In genomic region chr11:67675058-67675747, GRCh38 we compare ENCODE assay signal across 32 cellular contexts. TPM values are rescaled to one million over a fixed set of nuclear protein-coding genes. Genes with fewer than 3 reads are reported as not detected.
DNase-seq lines count a peak whose midpoint lies in the region; ATAC-seq and TF ChIP-seq lines count a peak whose summit lies in the region.
"Had no signal": no experiment of that assay in that cellular context is flagged by ENCODE, and none has a peak within 500 bp of the region (broad histone marks: within the 10 kb centered on the region; RNA-seq: fewer than 3 reads in every experiment).

No MANE protein-coding gene starts in this region.

- H2AFZ ChIP-seq in hepatocyte (no peak overlapping the region), trophoblast cell (ENCODE audit: insufficient read depth, low read length, poor library complexity) (peak overlapping the region; percentile 40)

- no peaks in the 10 kb centered on the region for H3K9me2 ChIP-seq in hepatocyte (replicated peaks; ENCODE audit: insufficient read depth)

- no peak overlapping the region for H3K27ac Mint-ChIP-seq in MCF 10A (ENCODE audit: low read depth, unreplicated experiment)
- H3K27ac Mint-ChIP-seq in activated CD8-positive, alpha-beta memory T cell treated with anti-CD3 and anti-CD28 coated beads, Interleukin-2, amount 10 ng/mL, durations not matched to agents 7 days and 5 days, result no peak overlapping the region
- no peak overlapping the region for H3K27ac Mint-ChIP-seq in activated CD4-positive, alpha-beta T cell treated with anti-CD3 and anti-CD28 coated beads, Interleukin-2, amount 10 ng/mL, durations not matched to agents 7 days and 5 days
- H3K27ac Mint-ChIP-seq: CD4-positive, alpha-beta memory T cell; effector memory CD8-positive, alpha-beta T cell; naive B cell had no signal

- peak overlapping the region; percentile 25 for H3K9ac ChIP-seq in trophoblast cell (ENCODE audit: low read length)

- no peak for TF ChIP-seq POLR2A in breast epithelium (IDR thresholded peaks at IDR 0.05)

- peak overlapping the region; percentile 96 for H3K14ac ChIP-seq in trophoblast cell (ENCODE audit: low read length)

- H3K27me3 ChIP-seq in breast epithelium, result peaks cover 0 to 5% of the 10 kb centered on the region in 2 donors
- no peaks in the 10 kb centered on the region for H3K27me3 ChIP-seq in hepatocyte
- H3K27me3 ChIP-seq in trophoblast cell (ENCODE audit: insufficient read depth, low read length), result no peaks in the 10 kb centered on the region
- H3K27me3 ChIP-seq: brain microvascular endothelial cell, right atrium auricular region had no signal

- CTCF ChIA-PET in MCF 10A (lab: Yijun Ruan, JAX), result interaction anchor here (0.5 to 1.3 kb wide), 6 partner anchors 8 to 102 kb away, joined by 3 to 6 read pairs (median 4); partner anchors contain the start of gene NUDT8
- CTCF ChIA-PET in activated CD8-positive, alpha-beta memory T cell treated with anti-CD3 and anti-CD28 coated beads, Interleukin-2, amount 10 ng/mL, durations not matched to agents 7 days and 5 days (lab: Charles Lee), result no interaction called here
- CTCF ChIA-PET in activated CD4-positive, alpha-beta T cell treated with anti-CD3 and anti-CD28 coated beads, Interleukin-2, amount 10 ng/mL, durations not matched to agents 7 days and 5 days (lab: Charles Lee), result no interaction called here

- H3K9me3 Mint-ChIP-seq in MCF 10A (ENCODE audit: unreplicated experiment), result peaks cover 8% of the 10 kb centered on the region
- peaks cover 2% of the 10 kb centered on the region for H3K9me3 Mint-ChIP-seq in activated CD8-positive, alpha-beta memory T cell treated with anti-CD3 and anti-CD28 coated beads, Interleukin-2, amount 10 ng/mL, durations not matched to agents 7 days and 5 days (ENCODE audit: low read depth)
- H3K9me3 Mint-ChIP-seq in activated CD4-positive, alpha-beta T cell treated with anti-CD3 and anti-CD28 coated beads, Interleukin-2, amount 10 ng/mL, durations not matched to agents 7 days and 5 days, result peaks cover 5% of the 10 kb centered on the region
- H3K9me3 Mint-ChIP-seq: activated T-cell treated with anti-CD3 and anti-CD28 coated beads, Interleukin-2, amount 50 U/mL, for 4 hours had no signal

- H4K91ac ChIP-seq in trophoblast cell (ENCODE audit: low read depth, low read length), result peak overlapping the region; percentile 99

- peak overlapping the region; percentile 71 for H4K12ac ChIP-seq in trophoblast cell (ENCODE audit: low read depth, low read length)

- ATAC-seq in activated CD8-positive, alpha-beta memory T cell treated with anti-CD3 and anti-CD28 coated beads, Interleukin-2, amount 10 ng/mL, durations not matched to agents 7 days and 5 days, result no peak
- ATAC-seq: activated T-cell treated with anti-CD3 and anti-CD28 coated beads, Interleukin-2, amount 50 U/mL, for 4 hours; effector memory CD8-positive, alpha-beta T cell; gastroesophageal sphincter; stimulated activated naive CD8-positive, alpha-beta T cell treated with anti-CD3 and anti-CD28 coated beads, Interleukin-15, Interleukin-2, amounts not matched to agents 100 U/mL and 50 U/mL, for 24 hours had no signal

- H3K4me2 ChIP-seq in hepatocyte, result peak overlapping the region; percentile 25
- H3K4me2 ChIP-seq in trophoblast cell (ENCODE audit: low read length), result peak overlapping the region; percentile 19

- peaks cover 49% of the 10 kb centered on the region for H3K27me3 Mint-ChIP-seq in MCF 10A (ENCODE audit: insufficient read depth, unreplicated experiment)
- H3K27me3 Mint-ChIP-seq in activated CD8-positive, alpha-beta memory T cell treated with anti-CD3 and anti-CD28 coated beads, Interleukin-2, amount 10 ng/mL, durations not matched to agents 7 days and 5 days, result peaks cover 20% of the 10 kb centered on the region
- H3K27me3 Mint-ChIP-seq in activated CD4-positive, alpha-beta T cell treated with anti-CD3 and anti-CD28 coated beads, Interleukin-2, amount 10 ng/mL, durations not matched to agents 7 days and 5 days, result peaks cover 13% of the 10 kb centered on the region

- H3K4me3 Mint-ChIP-seq in MCF 10A (ENCODE audit: unreplicated experiment), result no peak overlapping the region
- no peak overlapping the region for H3K4me3 Mint-ChIP-seq in activated CD8-positive, alpha-beta memory T cell treated with anti-CD3 and anti-CD28 coated beads, Interleukin-2, amount 10 ng/mL, durations not matched to agents 7 days and 5 days
- no peak overlapping the region for H3K4me3 Mint-ChIP-seq in activated CD4-positive, alpha-beta T cell treated with anti-CD3 and anti-CD28 coated beads, Interleukin-2, amount 10 ng/mL, durations not matched to agents 7 days and 5 days
- H3K4me3 Mint-ChIP-seq: activated T-cell treated with anti-CD3 and anti-CD28 coated beads, Interleukin-2, amount 50 U/mL, for 4 hours; CD4-positive, alpha-beta memory T cell; effector memory CD8-positive, alpha-beta T cell; H9; naive B cell had no signal

- H3K9me3 ChIP-seq in breast epithelium, result no peaks in the 10 kb centered on the region
- H3K9me3 ChIP-seq in hepatocyte (ENCODE audit: low read depth), result no peaks in the 10 kb centered on the region
- H3K9me3 ChIP-seq in trophoblast cell (ENCODE audit: insufficient read depth, low read depth, low read length), result no peaks in the 10 kb centered on the region
- H3K9me3 ChIP-seq: tibial nerve had no signal

- H4K20me1 ChIP-seq in hepatocyte (ENCODE audit: insufficient read depth, poor library complexity, severe bottlenecking), result no peaks in the 10 kb centered on the region

- DNase-seq in breast epithelium (ENCODE audit: low spot score in 2 of 2) (no peak), MCF 10A (ENCODE audit: unreplicated experiment) (no peak), hepatocyte (ENCODE audit: low spot score) (no peak), trophoblast cell (peak in 1 of 2 donors; percentile 37), ureter (ENCODE audit: low spot score) (peak; percentile 34)
- no peak for DNase-seq in activated CD8-positive, alpha-beta memory T cell treated with anti-CD3 and anti-CD28 coated beads, Interleukin-2, amount 10 ng/mL, durations not matched to agents 7 days and 5 days
- no peak for DNase-seq in stimulated activated CD4-positive, alpha-beta T cell treated with anti-CD3 and anti-CD28 coated beads, Interleukin-15, amount 100 ng/mL, for 24 hours
- no peak for DNase-seq in activated CD4-positive, alpha-beta T cell treated with anti-CD3 and anti-CD28 coated beads, Interleukin-2, amount 10 ng/mL, durations not matched to agents 7 days and 5 days
- DNase-seq: activated CD4-positive, alpha-beta T cell treated with anti-CD3 and anti-CD28 coated beads for 4 hours; activated naive CD4-positive, alpha-beta T cell; activated T-cell treated with anti-CD3 and anti-CD28 coated beads, Interleukin-2, amount 50 U/mL, for 4 hours; brain microvascular endothelial cell; CD4-positive, alpha-beta memory T cell; DMS79 treated with DMSO at 0.1 percent for 48 hours; effector memory CD8-positive, alpha-beta T cell; H9; naive B cell; NCI-H1092; NCI-H187 treated with DMSO at 0.1 percent for 48 hours; RPMI8226; stimulated activated naive CD8-positive, alpha-beta T cell treated with anti-CD3 and anti-CD28 coated beads, Interleukin-15, Interleukin-2, amounts not matched to agents 100 U/mL and 50 U/mL, for 24 hours had no signal

- POLR2A ChIA-PET in MCF 10A (lab: Yijun Ruan, JAX), result no interaction called here
- POLR2A ChIA-PET in activated CD4-positive, alpha-beta T cell treated with anti-CD3 and anti-CD28 coated beads, Interleukin-2, amount 10 ng/mL, durations not matched to agents 7 days and 5 days (lab: Charles Lee), result no interaction called here

- no peak for TF ChIP-seq CTCF in breast epithelium (IDR thresholded peaks at IDR 0.05)
- no peak for TF ChIP-seq CTCF in MCF 10A (IDR thresholded peaks at IDR 0.05; ENCODE audit: unreplicated experiment)
- TF ChIP-seq CTCF in hepatocyte (IDR thresholded peaks at IDR 0.05; ENCODE audit: poor library complexity), result no peak

- 90% methylated on average over 12 of the region's 12 CpGs for WGBS in hepatocyte (ENCODE audit: low lambda C conversion rate, missing lambda C conversion rate)
- WGBS in trophoblast cell (ENCODE audit: extremely low coverage, insufficient coverage, insufficient read length), result no CpG with 5 or more reads among the region's 12 CpGs

- peak overlapping the region; percentile 89 for H4K8ac ChIP-seq in trophoblast cell (ENCODE audit: low read depth, low read length)

- H2BK120ac ChIP-seq in trophoblast cell (ENCODE audit: insufficient read depth, low read length, poor library complexity), result peak overlapping the region; percentile 100

- intact Hi-C loops in breast epithelium (cut with DNase I; ENCODE audit: low total_unique reads) (no loop called here), MCF 10A (cut with micrococcal nuclease) (no loop called here)

- BruUV-seq in MCF 10A (replicated peaks; lab: Mats Ljungman, UMichigan), result no TSS peak

- no peak overlapping the region for H3K23ac ChIP-seq in trophoblast cell (ENCODE audit: low read length)

- H3K4me1 ChIP-seq in breast epithelium (peaks cover 0 to 4% of the 10 kb centered on the region in 2 donors), hepatocyte (ENCODE audit: insufficient read depth) (peaks cover 11% of the 10 kb centered on the region), trophoblast cell (ENCODE audit: control insufficient read depth in 1 of 2, insufficient read depth in 2 of 2, low read length in 2 of 2) (peaks cover 22 to 23% of the 10 kb centered on the region in 2 experiments)
- H3K4me1 ChIP-seq: gastroesophageal sphincter, right atrium auricular region, tibial nerve had no signal

- H3K4ac ChIP-seq in trophoblast cell (ENCODE audit: low read depth, low read length), result peak overlapping the region; percentile 82

- H3K36me3 Mint-ChIP-seq in MCF 10A (ENCODE audit: insufficient read depth, unreplicated experiment), result no peaks in the 10 kb centered on the region
- H3K36me3 Mint-ChIP-seq in activated CD8-positive, alpha-beta memory T cell treated with anti-CD3 and anti-CD28 coated beads, Interleukin-2, amount 10 ng/mL, durations not matched to agents 7 days and 5 days, result no peaks in the 10 kb centered on the region
- no peaks in the 10 kb centered on the region for H3K36me3 Mint-ChIP-seq in activated CD4-positive, alpha-beta T cell treated with anti-CD3 and anti-CD28 coated beads, Interleukin-2, amount 10 ng/mL, durations not matched to agents 7 days and 5 days (ENCODE audit: low read depth)
- H3K36me3 Mint-ChIP-seq: CD4-positive, alpha-beta memory T cell; naive B cell had no signal

- H2BK5ac ChIP-seq in trophoblast cell (ENCODE audit: low read depth, low read length, poor library complexity), result peak overlapping the region; percentile 98

- no peaks in the 10 kb centered on the region for H3K4me1 Mint-ChIP-seq in MCF 10A (ENCODE audit: insufficient read depth, unreplicated experiment)
- H3K4me1 Mint-ChIP-seq in activated CD8-positive, alpha-beta memory T cell treated with anti-CD3 and anti-CD28 coated beads, Interleukin-2, amount 10 ng/mL, durations not matched to agents 7 days and 5 days, result no peaks in the 10 kb centered on the region
- H3K4me1 Mint-ChIP-seq in activated CD4-positive, alpha-beta T cell treated with anti-CD3 and anti-CD28 coated beads, Interleukin-2, amount 10 ng/mL, durations not matched to agents 7 days and 5 days, result no peaks in the 10 kb centered on the region
- H3K4me1 Mint-ChIP-seq: CD4-positive, alpha-beta memory T cell had no signal

- H3K36me3 ChIP-seq in breast epithelium (no peaks in the 10 kb centered on the region), hepatocyte (replicated peaks; ENCODE audit: insufficient read depth, low read depth) (no peaks in the 10 kb centered on the region), trophoblast cell (ENCODE audit: control insufficient read depth in 1 of 2, insufficient read depth in 2 of 2, low read length in 2 of 2) (no peaks in the 10 kb centered on the region)
- H3K36me3 ChIP-seq: brain microvascular endothelial cell, gastroesophageal sphincter, right atrium auricular region, tibial nerve had no signal

- peaks cover 23% of the 10 kb centered on the region for H3K79me1 ChIP-seq in trophoblast cell (ENCODE audit: low read length)

- H3K79me2 ChIP-seq in hepatocyte (no peaks in the 10 kb centered on the region), trophoblast cell (ENCODE audit: control insufficient read depth, insufficient read depth, low read length, poor library complexity) (peaks cover 12% of the 10 kb centered on the region)

- H2BK12ac ChIP-seq in trophoblast cell (ENCODE audit: low read length), result peak overlapping the region; percentile 97

- H3K27ac ChIP-seq in breast epithelium (peak overlapping the region; percentile 76 to 88), hepatocyte (peak overlapping the region; percentile 58), trophoblast cell (ENCODE audit: low read depth, low read length) (peak overlapping the region; percentile 90)
- H3K27ac ChIP-seq: brain microvascular endothelial cell, coronary artery, gastroesophageal sphincter, HL-60, right atrium auricular region, tibial nerve had no signal

- H3K4me3 ChIP-seq in breast epithelium (peak overlapping the region in 1 of 3 donors; percentile 55), hepatocyte (no peak overlapping the region), trophoblast cell (ENCODE audit: low read depth, low read length) (no peak overlapping the region)
- H3K4me3 ChIP-seq: coronary artery, gastroesophageal sphincter, right atrium auricular region, tibial nerve had no signal

- H2AK5ac ChIP-seq in trophoblast cell (ENCODE audit: low read length), result peak overlapping the region; percentile 93

- peak overlapping the region; percentile 93 for H3K18ac ChIP-seq in trophoblast cell (ENCODE audit: low read length)

RNA-seq across cellular contexts. Expression of gene ALDH3B2, which starts 0.8 kb away (rescaled TPM):
- 10 to 100 TPM in 2 of 3 donors, under 1 TPM in 1; 0.32 to 62.3 (median 44.1) TPM for total RNA-seq in breast epithelium
- not detected in 2 replicates for total RNA-seq in MCF 10A (2022)
- total RNA-seq in hepatocyte, result 0.80 and 2.5 TPM in 2 replicates
- 0.61 and 1.6 TPM in 2 replicates for polyA plus RNA-seq in hepatocyte
- 5.8 and 6.9 TPM in 2 replicates for polyA plus RNA-seq in trophoblast cell (2013)
- total RNA-seq in ureter, result 85.9 TPM
- not detected for total RNA-seq in activated CD8-positive, alpha-beta memory T cell treated with anti-CD3 and anti-CD28 coated beads, Interleukin-2, amount 10 ng/mL, durations not matched to agents 7 days and 5 days
- total RNA-seq in activated CD4-positive, alpha-beta T cell treated with anti-CD3 and anti-CD28 coated beads, Interleukin-2, amount 10 ng/mL, durations not matched to agents 7 days and 5 days, result not detected
- total RNA-seq: A172; activated CD8-positive, alpha-beta memory T cell treated with anti-CD3 and anti-CD28 coated beads for 36 hours; activated T-cell treated with anti-CD3 and anti-CD28 coated beads, Interleukin-2, amount 50 U/mL, for 4 hours; CD4-positive, alpha-beta memory T cell; H9; lung microvascular endothelial cell; omental fat pad; right atrium auricular region; T-helper 1 cell treated with Interleukin-12 subunit alpha and Interleukin-12 subunit beta and Interleukin-4 antibody, amounts not matched to agents 30 ng/mL and 1 ng/mL, for 36 hours; tibial nerve had no signal
- polyA plus RNA-seq: CD4-positive, alpha-beta memory T cell had no signal

RNA-seq across cellular contexts. Expression of gene ACY3, which starts 24.7 kb away (rescaled TPM):
- total RNA-seq in breast epithelium, result under 1 TPM in 2 of 3 donors, not detected in 1; 0.66 to 0.73 TPM
- total RNA-seq in MCF 10A (2022), result not detected in 2 replicates
- 9.5 and 15.4 TPM in 2 replicates for total RNA-seq in hepatocyte
- 18.7 and 20.9 TPM in 2 replicates for polyA plus RNA-seq in hepatocyte
- polyA plus RNA-seq in trophoblast cell (2013), result not detected in 2 replicates
- total RNA-seq in ureter, result 0.29 TPM
- total RNA-seq in activated CD8-positive, alpha-beta memory T cell treated with anti-CD3 and anti-CD28 coated beads, Interleukin-2, amount 10 ng/mL, durations not matched to agents 7 days and 5 days, result under 1 TPM; 0.53 to 0.75 TPM
- under 1 TPM; 0.44 to 0.47 TPM for total RNA-seq in activated CD4-positive, alpha-beta T cell treated with anti-CD3 and anti-CD28 coated beads, Interleukin-2, amount 10 ng/mL, durations not matched to agents 7 days and 5 days
- total RNA-seq: CD4-positive, alpha-beta memory T cell; gastroesophageal sphincter; H9; lung microvascular endothelial cell; omental fat pad; right atrium auricular region; SK-MEL-5; T-helper 1 cell treated with Interleukin-12 subunit alpha and Interleukin-12 subunit beta and Interleukin-4 antibody, amounts not matched to agents 30 ng/mL and 1 ng/mL, for 36 hours had no signal

RNA-seq across cellular contexts. Expression of gene TBX10, which starts 35.6 kb away (rescaled TPM):
- total RNA-seq in breast epithelium (not detected), MCF 10A (2022) (not detected in 2 replicates), hepatocyte (0.70 TPM in 1 of 2 replicates, not detected in the other), ureter (not detected)
- 0.34 TPM in 1 of 2 replicates, not detected in the other for polyA plus RNA-seq in hepatocyte
- not detected in 2 replicates for polyA plus RNA-seq in trophoblast cell (2013)
- not detected for total RNA-seq in activated CD8-positive, alpha-beta memory T cell treated with anti-CD3 and anti-CD28 coated beads, Interleukin-2, amount 10 ng/mL, durations not matched to agents 7 days and 5 days
- not detected for total RNA-seq in activated CD4-positive, alpha-beta T cell treated with anti-CD3 and anti-CD28 coated beads, Interleukin-2, amount 10 ng/mL, durations not matched to agents 7 days and 5 days
- total RNA-seq: A172; activated CD8-positive, alpha-beta memory T cell treated with anti-CD3 and anti-CD28 coated beads for 36 hours; activated T-cell treated with anti-CD3 and anti-CD28 coated beads, Interleukin-2, amount 50 U/mL, for 4 hours; CD4-positive, alpha-beta memory T cell; gastroesophageal sphincter; H9; lung microvascular endothelial cell; omental fat pad; right atrium auricular region; SK-MEL-5; T-helper 1 cell treated with Interleukin-12 subunit alpha and Interleukin-12 subunit beta and Interleukin-4 antibody, amounts not matched to agents 30 ng/mL and 1 ng/mL, for 36 hours; tibial nerve had no signal
- polyA plus RNA-seq: CD4-positive, alpha-beta memory T cell had no signal

RNA-seq across cellular contexts. Expression of gene NUDT8, which starts 45.5 kb away (rescaled TPM):
- total RNA-seq in breast epithelium (10 to 100 TPM in 2 of 3 donors, 1 to 10 TPM in 1; 9.7 to 15.1 (median 12.0) TPM), MCF 10A (2022) (3.6 and 6.9 TPM in 2 replicates), hepatocyte (12.9 and 13.6 TPM in 2 replicates), ureter (6.9 TPM)
- polyA plus RNA-seq in hepatocyte, result 28.7 and 29.2 TPM in 2 replicates
- polyA plus RNA-seq in trophoblast cell (2013), result 7.4 and 7.6 TPM in 2 replicates
- 10 to 100 TPM; 15.3 to 16.7 TPM for total RNA-seq in activated CD8-positive, alpha-beta memory T cell treated with anti-CD3 and anti-CD28 coated beads, Interleukin-2, amount 10 ng/mL, durations not matched to agents 7 days and 5 days
- 1 to 10 TPM; 7.3 to 8.8 TPM for total RNA-seq in activated CD4-positive, alpha-beta T cell treated with anti-CD3 and anti-CD28 coated beads, Interleukin-2, amount 10 ng/mL, durations not matched to agents 7 days and 5 days
